Comparison of ENCODE assay signal across 9 cellular contexts in genomic region chr18:74836296-74837139, GRCh38.
A peak's percentile ranks its signal among the peaks of the same experiment; 100 is the strongest.
DNase-seq lines count a peak whose midpoint lies in the region; ATAC-seq and TF ChIP-seq lines count a peak whose summit lies in the region.
"Had no signal": no experiment of that assay in that cellular context is flagged by ENCODE, and none has a peak within 500 bp of the region (broad histone marks: within the 10 kb centered on the region; RNA-seq: fewer than 3 reads in every experiment).

No MANE protein-coding gene starts in this region.

- H3K36me3 ChIP-seq in upper lobe of left lung, result no peaks in the 10 kb centered on the region
- H3K36me3 ChIP-seq in CD8-positive, alpha-beta memory T cell (ENCODE audit: insufficient read depth, low read length), result no peaks in the 10 kb centered on the region

- no peaks in the 10 kb centered on the region for H3K27me3 Mint-ChIP-seq in CD8-positive, alpha-beta memory T cell
- H3K27me3 Mint-ChIP-seq: activated naive CD4-positive, alpha-beta T cell treated with anti-CD3 and anti-CD28 coated beads, Interleukin-2, amount 50 U/mL, for 24 hours had no signal

- peaks cover 0 to 11% (median 7%) of the 10 kb centered on the region in 4 donors for H3K4me1 ChIP-seq in upper lobe of left lung
- no peaks in the 10 kb centered on the region for H3K4me1 ChIP-seq in CD8-positive, alpha-beta memory T cell (ENCODE audit: insufficient read depth, low read length)

- peaks cover 23 to 45% (median 29%) of the 10 kb centered on the region in 3 donors for H3K4me1 Mint-ChIP-seq in CD8-positive, alpha-beta memory T cell

- CTCF ChIA-PET in CD8-positive, alpha-beta memory T cell (lab: Charles Lee), result no interaction called here

- H3K27ac ChIP-seq in upper lobe of left lung, result no peak overlapping the region
- no peak overlapping the region for H3K27ac ChIP-seq in CD8-positive, alpha-beta memory T cell (ENCODE audit: low read depth, low read length)
- H3K27ac ChIP-seq: SK-N-MC had no signal

- DNase-seq in KBM-7 (peak; percentile 24), NCI-H82 (lab: John Stamatoyannopoulos, UW) (peak; percentile 73), fibroblast of peridontal ligament (ENCODE audit: extremely low read depth) (peak; percentile 31), retinal pigment epithelial cell (ENCODE audit: low read depth) (peak; percentile 30), upper lobe of left lung (no peak)
- DNase-seq in CD8-positive, alpha-beta memory T cell, result no peak

- no peak for TF ChIP-seq EP300 in upper lobe of left lung (IDR thresholded peaks at IDR 0.05)

- H3K27ac Mint-ChIP-seq in CD8-positive, alpha-beta memory T cell, result peak overlapping the region in 2 of 8 donors; percentile 24 to 77
- H3K27ac Mint-ChIP-seq: activated naive CD4-positive, alpha-beta T cell treated with anti-CD3 and anti-CD28 coated beads, Interleukin-2, amount 50 U/mL, for 24 hours had no signal

- H3K9me3 Mint-ChIP-seq in CD8-positive, alpha-beta memory T cell, result no peaks in the 10 kb centered on the region
- H3K9me3 Mint-ChIP-seq: activated naive CD4-positive, alpha-beta T cell treated with anti-CD3 and anti-CD28 coated beads, Interleukin-2, amount 50 U/mL, for 24 hours had no signal

- in situ Hi-C loops in KBM-7 (cut with MboI; ENCODE audit: low pct_unique_long_range_greater_than_20kb, low sequenced_read_pairs), result no loop called here

- POLR2A ChIA-PET in CD8-positive, alpha-beta memory T cell (lab: Charles Lee), result no interaction called here

- peaks cover 9 to 20% (median 19%) of the 10 kb centered on the region in 3 donors for H3K36me3 Mint-ChIP-seq in CD8-positive, alpha-beta memory T cell

- no peaks in the 10 kb centered on the region for H3K9me3 ChIP-seq in upper lobe of left lung
- no peaks in the 10 kb centered on the region for H3K9me3 ChIP-seq in CD8-positive, alpha-beta memory T cell (ENCODE audit: low read length)

- WGBS in upper lobe of left lung, 2 donors, result 64 to 68% methylated on average over 8 of the region's 8 CpGs

- TF ChIP-seq POLR2A in upper lobe of left lung (IDR thresholded peaks at IDR 0.05), result no peak

- TF ChIP-seq CTCF in retinal pigment epithelial cell (conservative IDR thresholded peaks at IDR 0.05; ENCODE audit: low read depth, low read length) (no peak), upper lobe of left lung (IDR thresholded peaks at IDR 0.05) (no peak)

- no peak overlapping the region for H3K4me3 ChIP-seq in retinal pigment epithelial cell (ENCODE audit: low read length)
- H3K4me3 ChIP-seq in upper lobe of left lung, result no peak overlapping the region
- H3K4me3 ChIP-seq in CD8-positive, alpha-beta memory T cell (ENCODE audit: low read length), result no peak overlapping the region
- H3K4me3 ChIP-seq: SK-N-MC had no signal

- H3K4me3 Mint-ChIP-seq in CD8-positive, alpha-beta memory T cell, result no peak overlapping the region
- H3K4me3 Mint-ChIP-seq: activated naive CD4-positive, alpha-beta T cell treated with anti-CD3 and anti-CD28 coated beads, Interleukin-2, amount 50 U/mL, for 24 hours had no signal

- no peaks in the 10 kb centered on the region for H3K27me3 ChIP-seq in upper lobe of left lung
- H3K27me3 ChIP-seq in CD8-positive, alpha-beta memory T cell (ENCODE audit: insufficient read depth, low read length, poor library complexity, severe bottlenecking), result no peaks in the 10 kb centered on the region

- ATAC-seq in HG03565 (IDR thresholded peaks at IDR 0.05; ENCODE audit: unreplicated experiment), result no peak
- no peak for ATAC-seq in upper lobe of left lung (ENCODE audit: low FRiP score in 2 of 2)

Comparison
In these comparisons a context has a peak if more than half of its experiments do, and no peak if none do; other contexts are left out.
1. DNase-seq: peak in KBM-7 (single experiment), NCI-H82 (single experiment), fibroblast of peridontal ligament (single experiment) and retinal pigment epithelial cell (single experiment); none in upper lobe of left lung (0 of 2) and CD8-positive, alpha-beta memory T cell (0 of 5).